8 cellular contexts compared by ENCODE assay signal in the genomic region with DNA sequence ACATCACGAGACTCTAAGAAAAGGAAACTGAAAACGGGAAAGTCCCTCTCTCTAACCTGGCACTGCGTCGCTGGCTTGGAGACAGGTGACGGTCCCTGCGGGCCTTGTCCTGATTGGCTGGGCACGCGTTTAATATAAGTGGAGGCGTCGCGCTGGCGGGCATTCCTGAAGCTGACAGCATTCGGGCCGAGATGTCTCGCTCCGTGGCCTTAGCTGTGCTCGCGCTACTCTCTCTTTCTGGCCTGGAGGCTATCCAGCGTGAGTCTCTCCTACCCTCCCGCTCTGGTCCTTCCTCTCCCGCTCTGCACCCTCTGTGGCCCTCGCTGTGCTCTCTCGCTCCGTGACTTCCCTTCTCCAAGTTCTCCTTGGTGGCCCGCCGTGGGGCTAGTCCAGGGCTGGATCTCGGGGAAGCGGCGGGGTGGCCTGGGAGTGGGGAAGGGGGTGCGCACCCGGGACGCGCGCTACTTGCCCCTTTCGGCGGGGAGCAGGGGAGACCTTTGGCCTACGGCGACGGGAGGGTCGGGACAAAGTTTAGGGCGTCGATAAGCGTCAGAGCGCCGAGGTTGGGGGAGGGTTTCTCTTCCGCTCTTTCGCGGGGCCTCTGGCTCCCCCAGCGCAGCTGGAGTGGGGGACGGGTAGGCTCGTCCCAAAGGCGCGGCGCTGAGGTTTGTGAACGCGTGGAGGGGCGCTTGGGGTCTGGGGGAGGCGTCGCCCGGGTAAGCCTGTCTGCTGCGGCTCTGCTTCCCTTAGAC. TPM values are rescaled to one million over a fixed set of nuclear protein-coding genes. Genes with fewer than 3 reads are reported as not detected.
DNase-seq lines count a peak whose midpoint lies in the region; ATAC-seq lines count a peak whose summit lies in the region.

A gene (plus strand): TSS at position 162 of the 752 bp plus-strand sequence. CDS start 30 bp downstream, at position 192.

- peak; percentile 90 to 99 (median 96) for DNase-seq in CD8-positive, alpha-beta memory T cell
- DNase-seq in HS-5 (ENCODE audit: low read depth) (peak; percentile 95), medulla oblongata (ENCODE audit: extremely low spot score) (peak; percentile 99)
- DNase-seq in NK-92 treated with Interleukin-12 subunit alpha and Interleukin-12 subunit beta, amount 100 ng/mL, for 24 hours (lab: John Stamatoyannopoulos, UW) = peak; percentile 90
- peak; percentile 100 for DNase-seq in activated CD8-positive, alpha-beta memory T cell treated with anti-CD3 and anti-CD28 coated beads for 24 hours
- DNase-seq in effector memory CD4-positive, alpha-beta T cell = peak; percentile 92 to 97 (median 93)
- DNase-seq in stimulated activated CD8-positive, alpha-beta memory T cell treated with anti-CD3 and anti-CD28 coated beads, Interleukin-12 subunit alpha, Interleukin-12 subunit beta, amount 100 ng/mL, for 1 hour (ENCODE audit: low read depth) = peak; percentile 93

- CTCF ChIA-PET in CD8-positive, alpha-beta memory T cell (lab: Charles Lee) = interaction anchor here (0.9 to 19.5 kb wide), 17 partner anchors 8 to 133 kb away, joined by 3 to 478 read pairs (median 8); a partner anchor contains a TSS

- peaks cover 41 to 54% (median 51%) of the 10 kb centered on the region in 3 donors for H3K4me1 Mint-ChIP-seq in CD8-positive, alpha-beta memory T cell

- H3K9me3 ChIP-seq in CD8-positive, alpha-beta memory T cell (ENCODE audit: low read length) = no peaks in the 10 kb centered on the region
- H3K9me3 ChIP-seq in effector memory CD4-positive, alpha-beta T cell (ENCODE audit: control insufficient read depth, low read length) = no peaks in the 10 kb centered on the region

- peaks cover 48% of the 10 kb centered on the region for H3K36me3 ChIP-seq in CD8-positive, alpha-beta memory T cell (ENCODE audit: insufficient read depth, low read length)
- peaks cover 43% of the 10 kb centered on the region for H3K36me3 ChIP-seq in effector memory CD4-positive, alpha-beta T cell (ENCODE audit: control insufficient read depth, insufficient read depth, low read length)

- peak; percentile 85 for ATAC-seq in GM19468 (IDR thresholded peaks at IDR 0.05; ENCODE audit: extremely low read depth, unreplicated experiment)

- H3K36me3 Mint-ChIP-seq in CD8-positive, alpha-beta memory T cell = peaks cover 33 to 72% (median 52%) of the 10 kb centered on the region in 3 donors

- peaks cover 48% of the 10 kb centered on the region for H3K4me1 ChIP-seq in CD8-positive, alpha-beta memory T cell (ENCODE audit: insufficient read depth, low read length)
- peaks cover 17% of the 10 kb centered on the region for H3K4me1 ChIP-seq in effector memory CD4-positive, alpha-beta T cell (ENCODE audit: control insufficient read depth, insufficient read depth, low read length, poor library complexity, severe bottlenecking)

- H3K9me3 Mint-ChIP-seq in CD8-positive, alpha-beta memory T cell = peaks cover 0 to 10% (median 0%) of the 10 kb centered on the region in 5 donors

- H3K27me3 Mint-ChIP-seq in CD8-positive, alpha-beta memory T cell = peaks cover 0 to 20% of the 10 kb centered on the region in 2 donors

- H3K4me3 Mint-ChIP-seq in CD8-positive, alpha-beta memory T cell = peak within 1 kb of the TSS; percentile 96 to 100 (median 100)

- peak within 1 kb of the TSS; percentile 100 for H3K27ac ChIP-seq in CD8-positive, alpha-beta memory T cell (ENCODE audit: low read depth, low read length)
- peak within 1 kb of the TSS; percentile 100 for H3K27ac ChIP-seq in effector memory CD4-positive, alpha-beta T cell (ENCODE audit: insufficient read depth, low read length, poor library complexity, severe bottlenecking)

- H3K27me3 ChIP-seq in CD8-positive, alpha-beta memory T cell (ENCODE audit: insufficient read depth, low read length, poor library complexity, severe bottlenecking) = no peaks in the 10 kb centered on the region
- no peaks in the 10 kb centered on the region for H3K27me3 ChIP-seq in effector memory CD4-positive, alpha-beta T cell (replicated peaks; ENCODE audit: control insufficient read depth, insufficient read depth, low read length, poor library complexity, severe bottlenecking)

- peak within 1 kb of the TSS; percentile 99 to 100 (median 100) for H3K27ac Mint-ChIP-seq in CD8-positive, alpha-beta memory T cell

- peak within 1 kb of the TSS; percentile 79 for H3K4me3 ChIP-seq in CD8-positive, alpha-beta memory T cell (ENCODE audit: low read length)
- H3K4me3 ChIP-seq in effector memory CD4-positive, alpha-beta T cell (ENCODE audit: insufficient read depth, low read depth, low read length, poor library complexity, severe bottlenecking) = peak within 1 kb of the TSS; percentile 100

- POLR2A ChIA-PET in CD8-positive, alpha-beta memory T cell (lab: Charles Lee) = interaction anchor here (0.5 to 15.9 kb wide), 17 partner anchors 11 to 175 kb away, joined by 3 to 728 read pairs (median 7); a partner anchor contains a TSS

RNA-seq across cellular contexts. Expression of the gene that starts here (rescaled TPM):
- 1,000 to 10,000 TPM; 4,597 to 4,837 TPM for total RNA-seq in CD8-positive, alpha-beta memory T cell
- 38,920 TPM for polyA plus RNA-seq in CD8-positive, alpha-beta memory T cell

Comparison
In these comparisons a context has a peak if more than half of its experiments do, and no peak if none do; other contexts are left out.
1. Peak in every context shown above with its lines: DNase-seq, ATAC-seq, H3K4me3 ChIP-seq and H3K27ac ChIP-seq.